Comparison of ENCODE assay signal across 8 cellular contexts in genomic region chr15:75200765-75201608, GRCh38. TPM values are rescaled to one million over a fixed set of nuclear protein-coding genes. Genes with fewer than 3 reads are reported as not detected.
DNase-seq lines count a peak whose midpoint lies in the region; TF ChIP-seq lines count a peak whose summit lies in the region.

No MANE protein-coding gene starts in this region.

- H3K4me3 ChIP-seq in epithelial cell of proximal tubule (ENCODE audit: low read depth, low read length) (peak overlapping the region; percentile 94), urinary bladder (ENCODE audit: low read depth, low read length) (peak overlapping the region; percentile 78)

- intact Hi-C loops in activated CD4-positive, alpha-beta memory T cell treated with anti-CD3 and anti-CD28 coated beads for 36 hours (cut with micrococcal nuclease): loop anchor here (5.0 to 10.0 kb wide), 3 partner anchors 251 to 414 kb away; partner anchors contain the start of genes SCAMP2 and SIN3A

- peak overlapping the region; percentile 81 for H3K4me3 Mint-ChIP-seq in activated CD4-positive, alpha-beta memory T cell treated with anti-CD3 and anti-CD28 coated beads for 36 hours
- H3K4me3 Mint-ChIP-seq in nephron progenitor cell: peak overlapping the region; percentile 90

- peaks cover 35% of the 10 kb centered on the region for H3K4me1 Mint-ChIP-seq in activated CD4-positive, alpha-beta memory T cell treated with anti-CD3 and anti-CD28 coated beads for 36 hours (ENCODE audit: low read depth)
- peaks cover 48% of the 10 kb centered on the region for H3K4me1 Mint-ChIP-seq in nephron progenitor cell

- no peaks in the 10 kb centered on the region for H3K27me3 Mint-ChIP-seq in activated CD4-positive, alpha-beta memory T cell treated with anti-CD3 and anti-CD28 coated beads for 36 hours
- peaks cover 49% of the 10 kb centered on the region for H3K27me3 Mint-ChIP-seq in nephron progenitor cell (ENCODE audit: low read depth, poor library complexity)

- H3K4me1 ChIP-seq in urinary bladder (ENCODE audit: insufficient read depth): no peaks in the 10 kb centered on the region

- no peak overlapping the region for H3K27ac ChIP-seq in urinary bladder (ENCODE audit: low read depth)

- no peaks in the 10 kb centered on the region for H3K36me3 ChIP-seq in urinary bladder (ENCODE audit: insufficient read depth)

- TF ChIP-seq CTCF in epithelial cell of proximal tubule (conservative IDR thresholded peaks at IDR 0.05; ENCODE audit: low read depth, low read length) (no peak), nephron progenitor cell (IDR thresholded peaks at IDR 0.05) (no peak)

- POLR2A ChIA-PET in activated CD4-positive, alpha-beta memory T cell treated with anti-CD3 and anti-CD28 coated beads for 36 hours (lab: Charles Lee): interaction anchor here (1.0 to 3.2 kb wide), 6 partner anchors 109 to 177 kb away, joined by 3 to 30 read pairs (median 4); partner anchors contain the start of gene PPCDC

- H3K36me3 Mint-ChIP-seq in activated CD4-positive, alpha-beta memory T cell treated with anti-CD3 and anti-CD28 coated beads for 36 hours: no peaks in the 10 kb centered on the region
- H3K36me3 Mint-ChIP-seq in nephron progenitor cell (ENCODE audit: low read depth): no peaks in the 10 kb centered on the region

- DNase-seq in GDM1 (lab: John Stamatoyannopoulos, UW) (peak; percentile 50), LoVo (ENCODE audit: low spot score) (peak; percentile 59), epithelial cell of proximal tubule (ENCODE audit: low read depth) (no peak), nephron progenitor cell (peak; percentile 36), inferior parietal cortex (ENCODE audit: extremely low spot score) (no peak), SKM-1 (lab: John Stamatoyannopoulos, UW; ENCODE audit: unreplicated experiment) (no peak)
- DNase-seq in activated CD4-positive, alpha-beta memory T cell treated with anti-CD3 and anti-CD28 coated beads for 36 hours: peak; percentile 75

- H3K9me3 Mint-ChIP-seq in activated CD4-positive, alpha-beta memory T cell treated with anti-CD3 and anti-CD28 coated beads for 36 hours: no peaks in the 10 kb centered on the region
- no peaks in the 10 kb centered on the region for H3K9me3 Mint-ChIP-seq in nephron progenitor cell

- CTCF ChIA-PET in activated CD4-positive, alpha-beta memory T cell treated with anti-CD3 and anti-CD28 coated beads for 36 hours (lab: Charles Lee): interaction anchor here (0.7 to 3.9 kb wide), 22 partner anchors 8 to 299 kb away, joined by 3 to 34 read pairs (median 4); partner anchors contain the start of genes PPCDC and RPP25

- peak overlapping the region; percentile 63 for H3K27ac Mint-ChIP-seq in activated CD4-positive, alpha-beta memory T cell treated with anti-CD3 and anti-CD28 coated beads for 36 hours
- H3K27ac Mint-ChIP-seq in nephron progenitor cell: no peak overlapping the region

- WGBS in urinary bladder: 9% methylated on average over 21 of the region's 21 CpGs

RNA-seq across cellular contexts. Expression of gene C15orf39, which starts 0.7 kb away (rescaled TPM):
- total RNA-seq in activated CD4-positive, alpha-beta memory T cell treated with anti-CD3 and anti-CD28 coated beads for 36 hours: 10 to 100 TPM; 14.1 to 14.2 TPM
- 9.6 and 13.7 TPM in 2 replicates for total RNA-seq in epithelial cell of proximal tubule
- total RNA-seq in urinary bladder: 4.3 TPM
- polyA plus RNA-seq in urinary bladder: 26.4 TPM

RNA-seq across cellular contexts. Expression of gene GOLGA6C, which starts 57.1 kb away (rescaled TPM):
- total RNA-seq in activated CD4-positive, alpha-beta memory T cell treated with anti-CD3 and anti-CD28 coated beads for 36 hours: not detected
- total RNA-seq in epithelial cell of proximal tubule (not detected in 2 replicates), urinary bladder (not detected)
- polyA plus RNA-seq in urinary bladder: not detected

Comparison
In these comparisons a context has a peak if more than half of its experiments do, and no peak if none do; other contexts are left out.
1. DNase-seq: peak in GDM1 (single experiment), LoVo (single experiment), activated CD4-positive, alpha-beta memory T cell treated with anti-CD3 and anti-CD28 coated beads for 36 hours (single experiment) and nephron progenitor cell (single experiment); none in epithelial cell of proximal tubule (single experiment), inferior parietal cortex (single experiment) and SKM-1 (single experiment).